11 cellular contexts compared by ENCODE assay signal in genomic region chr19:54461201-54462071, GRCh38. TPM values are rescaled to one million over a fixed set of nuclear protein-coding genes. Genes with fewer than 3 reads are reported as not detected.
A peak's percentile ranks its signal among the peaks of the same experiment; 100 is the strongest.
DNase-seq lines count a peak whose midpoint lies in the region; ATAC-seq and TF ChIP-seq lines count a peak whose summit lies in the region.
"Had no signal": no experiment of that assay in that cellular context is flagged by ENCODE, and none has a peak within 500 bp of the region (broad histone marks: within the 10 kb centered on the region; RNA-seq: fewer than 3 reads in every experiment).

No MANE protein-coding gene starts in this region.

- H3K4me3 ChIP-seq in AG09309 (ENCODE audit: control insufficient read depth, low read depth, low read length): peak overlapping the region; percentile 58; the same call in 1 of the 2 replicates
- H3K4me3 ChIP-seq in HFF-Myc (replicated peaks; ENCODE audit: low read depth, low read length): peak overlapping the region; percentile 52
- no peak overlapping the region for H3K4me3 ChIP-seq in body of pancreas

- peaks cover 25 to 42% (median 35%) of the 10 kb centered on the region in 4 donors for H3K4me1 Mint-ChIP-seq in naive thymus-derived CD8-positive, alpha-beta T cell

- peaks cover 0 to 49% (median 8%) of the 10 kb centered on the region in 3 donors for H3K36me3 Mint-ChIP-seq in naive thymus-derived CD8-positive, alpha-beta T cell

- H3K4me3 Mint-ChIP-seq in naive thymus-derived CD8-positive, alpha-beta T cell: peak overlapping the region; percentile 12 to 87 (median 36)

- no peaks in the 10 kb centered on the region for H3K9me3 ChIP-seq in body of pancreas

- peak overlapping the region; percentile 97 to 100 (median 98) for H3K27ac ChIP-seq in body of pancreas
- H3K27ac ChIP-seq: foreskin keratinocyte had no signal

- H3K27ac Mint-ChIP-seq in naive thymus-derived CD8-positive, alpha-beta T cell: peak overlapping the region in 9 of 10 donors; percentile 20 to 88 (median 72)

- intact Hi-C loops in body of pancreas (cut with DNase I): no loop called here

- H3K27me3 Mint-ChIP-seq in naive thymus-derived CD8-positive, alpha-beta T cell: no peaks in the 10 kb centered on the region

- no peak for ATAC-seq in body of pancreas
- ATAC-seq in naive thymus-derived CD8-positive, alpha-beta T cell: no peak
- ATAC-seq in GM19452 (IDR thresholded peaks at IDR 0.05; ENCODE audit: unreplicated experiment): no peak
- ATAC-seq: foreskin keratinocyte had no signal

- peaks cover 77% of the 10 kb centered on the region for H3K4me1 ChIP-seq in body of pancreas

- peaks cover 22 to 30% of the 10 kb centered on the region in 2 donors for H3K36me3 ChIP-seq in body of pancreas (replicated peaks in 1 of 2; ENCODE audit: insufficient read depth in 1 of 2, low read depth in 2 of 2)

- no peak for DNase-seq in AG09309 (ENCODE audit: low read depth)
- DNase-seq in HFF-Myc (ENCODE audit: extremely low read depth, low read depth): no peak
- no peak for DNase-seq in body of pancreas
- DNase-seq in naive thymus-derived CD8-positive, alpha-beta T cell: no peak
- no peak for DNase-seq in NCI-H1092 treated with DMSO at 0.1 percent for 48 hours (lab: John Stamatoyannopoulos, UW)
- no peak for DNase-seq in amniotic stem cell (lab: John Stamatoyannopoulos, UW)
- no peak for DNase-seq in KG1 (lab: John Stamatoyannopoulos, UW)
- DNase-seq: foreskin keratinocyte, GF-D8, retina had no signal

- 59 to 63% methylated on average over 32 of the region's 32 CpGs for WGBS in body of pancreas, 2 donors

- peak in 1 of 3 donors; percentile 7 for TF ChIP-seq POLR2A in body of pancreas (IDR thresholded peaks at IDR 0.05)

- no peak for TF ChIP-seq CTCF in AG09309 (IDR thresholded peaks at IDR 0.05; ENCODE audit: control insufficient read depth, insufficient read depth, low read depth, low read length, missing control alignments)
- no peak for TF ChIP-seq CTCF in HFF-Myc (IDR thresholded peaks at IDR 0.05; ENCODE audit: low read depth, low read length, missing control alignments)
- TF ChIP-seq CTCF in body of pancreas (IDR thresholded peaks at IDR 0.05): no peak

- POLR2A ChIA-PET in naive thymus-derived CD8-positive, alpha-beta T cell (lab: Charles Lee): interaction anchor here (0.7 to 3.8 kb wide), 3 partner anchors 8 to 364 kb away, joined by 3 to 72 read pairs (median 5); partner anchors contain the start of gene LENG8

- peaks cover 0 to 6% (median 0%) of the 10 kb centered on the region in 9 donors for H3K9me3 Mint-ChIP-seq in naive thymus-derived CD8-positive, alpha-beta T cell

- no peaks in the 10 kb centered on the region for H3K27me3 ChIP-seq in body of pancreas
- H3K27me3 ChIP-seq: foreskin keratinocyte had no signal

RNA-seq across cellular contexts. Expression of gene LENG9, which starts 2.1 kb away (rescaled TPM):
- 10 to 100 TPM; 21.8 to 25.7 TPM for total RNA-seq in body of pancreas
- 1 to 10 TPM; 5.2 to 5.8 TPM for total RNA-seq in naive thymus-derived CD8-positive, alpha-beta T cell
- polyA plus RNA-seq in naive thymus-derived CD8-positive, alpha-beta T cell: under 1 TPM in 2 of 3 donors, not detected in 1; 0.22 to 0.36 TPM

RNA-seq across cellular contexts. Expression of gene CDC42EP5, which starts 11.7 kb away (rescaled TPM):
- 10 to 100 TPM; 18.2 to 92.9 TPM for total RNA-seq in body of pancreas
- not detected for total RNA-seq in naive thymus-derived CD8-positive, alpha-beta T cell
- not detected for polyA plus RNA-seq in naive thymus-derived CD8-positive, alpha-beta T cell

RNA-seq across cellular contexts. Expression of gene LENG8, which starts 12.4 kb away (rescaled TPM):
- total RNA-seq in body of pancreas: 100 to 1,000 TPM; 182 to 290 TPM
- total RNA-seq in naive thymus-derived CD8-positive, alpha-beta T cell: 100 to 1,000 TPM; 610 to 639 TPM
- 1 to 10 TPM; 4.5 to 8.6 (median 6.5) TPM for polyA plus RNA-seq in naive thymus-derived CD8-positive, alpha-beta T cell

RNA-seq across cellular contexts. Expression of gene LAIR2, which starts 41.2 kb away (rescaled TPM):
- not detected for total RNA-seq in body of pancreas
- not detected for total RNA-seq in naive thymus-derived CD8-positive, alpha-beta T cell
- polyA plus RNA-seq in naive thymus-derived CD8-positive, alpha-beta T cell: 10 to 100 TPM in 1 of 3 donors, 1 to 10 TPM in 1, not detected in 1; 1.8 to 17.2 TPM
- total RNA-seq: foreskin keratinocyte had no signal
- polyA plus RNA-seq: foreskin keratinocyte had no signal

RNA-seq across cellular contexts. Expression of gene TTYH1, which starts 46.2 kb away (rescaled TPM):
- total RNA-seq in body of pancreas: 10 to 100 TPM; 20.5 to 88.7 TPM
- total RNA-seq in naive thymus-derived CD8-positive, alpha-beta T cell: not detected
- under 1 TPM in 2 of 3 donors, not detected in 1; 0.04 to 0.65 TPM for polyA plus RNA-seq in naive thymus-derived CD8-positive, alpha-beta T cell
- total RNA-seq: foreskin keratinocyte had no signal
- polyA plus RNA-seq: foreskin keratinocyte had no signal

Comparison
In these comparisons a context has a peak if more than half of its experiments do, and no peak if none do; other contexts are left out.
1. H3K4me3 ChIP-seq: peak in AG09309 (single experiment) and HFF-Myc (single experiment); none in body of pancreas (0 of 2).
2. RNA of gene CDC42EP5, which starts 11.7 kb away (total RNA-seq): 18.2 to 92.9 TPM in body of pancreas; not detected in naive thymus-derived CD8-positive, alpha-beta T cell; every median in the first group is over 10 times any median in the second.